In genomic region chr1:213692236-213692831, GRCh38 we compare ENCODE assay signal across 19 cellular contexts.
"Had no signal": no experiment of that assay in that cellular context is flagged by ENCODE, and none has a peak within 500 bp of the region (broad histone marks: within the 10 kb centered on the region; RNA-seq: fewer than 3 reads in every experiment).

No MANE protein-coding gene starts in this region.

- H3K36me3 Mint-ChIP-seq: naive B cell; stimulated activated naive B cell treated with anti-CD40 and anti-IgM and Interleukin-4, amounts not matched to agents 10 μg/mL and 1 μg/mL and 100 μg/mL, for 72 hours had no signal

- H3K27me3 ChIP-seq: dorsolateral prefrontal cortex, right atrium auricular region, tibial nerve, upper lobe of right lung, uterus had no signal

- H3K27ac ChIP-seq: dorsolateral prefrontal cortex, left ventricle myocardium inferior, lower lobe of right lung, prostate gland, right atrium auricular region, skin epidermis, thoracic aorta, tibial nerve, upper lobe of right lung, uterus had no signal

- H3K27ac Mint-ChIP-seq: naive B cell; nephron; stimulated activated naive B cell treated with anti-CD40 and anti-IgM and Interleukin-4, amounts not matched to agents 10 μg/mL and 1 μg/mL and 100 μg/mL, for 72 hours; stimulated activated naive CD8-positive, alpha-beta T cell treated with anti-CD3 and anti-CD28 coated beads, Interleukin-15, Interleukin-2, amounts not matched to agents 100 ng/mL and 50 ng/mL, for 24 hours had no signal

- H3K4me1 Mint-ChIP-seq: naive B cell; nephron; stimulated activated naive B cell treated with anti-CD40 and anti-IgM and Interleukin-4, amounts not matched to agents 10 μg/mL and 1 μg/mL and 100 μg/mL, for 72 hours had no signal

- H3K4me1 ChIP-seq: left ventricle myocardium inferior, lower lobe of right lung, prostate gland, right atrium auricular region, tibial nerve, upper lobe of right lung, uterus had no signal

- H3K9me3 Mint-ChIP-seq: nephron; stimulated activated naive CD8-positive, alpha-beta T cell treated with anti-CD3 and anti-CD28 coated beads, Interleukin-15, Interleukin-2, amounts not matched to agents 100 ng/mL and 50 ng/mL, for 24 hours had no signal

- H3K4me3 Mint-ChIP-seq: naive B cell; nephron; stimulated activated naive B cell treated with anti-CD40 and anti-IgM and Interleukin-4, amounts not matched to agents 10 μg/mL and 1 μg/mL and 100 μg/mL, for 72 hours; stimulated activated naive CD8-positive, alpha-beta T cell treated with anti-CD3 and anti-CD28 coated beads, Interleukin-15, Interleukin-2, amounts not matched to agents 100 ng/mL and 50 ng/mL, for 24 hours had no signal

- DNase-seq: dorsolateral prefrontal cortex; effector CD4-positive, alpha-beta T cell; kidney; left ventricle myocardium inferior; lower lobe of right lung; naive B cell; nucleus accumbens; stimulated activated CD4-positive, alpha-beta T cell treated with anti-CD3 and anti-CD28 coated beads, Interleukin-15, amount 100 ng/mL, for 24 hours; stimulated activated CD4-positive, alpha-beta T cell treated with anti-CD3 and anti-CD28 coated beads, Interleukin-2, amount 100 ng/mL, for 48 hours; stimulated activated naive B cell treated with anti-CD40 and anti-IgM and Interleukin-4, amounts not matched to agents 10 μg/mL and 1 μg/mL and 100 μg/mL, for 72 hours; upper lobe of right lung; uterus had no signal

- H3K4me3 ChIP-seq: dorsolateral prefrontal cortex, left ventricle myocardium inferior, lower lobe of right lung, prostate gland, right atrium auricular region, skin epidermis, thoracic aorta, tibial nerve, upper lobe of right lung, uterus had no signal

- H3K9me3 ChIP-seq: left ventricle myocardium inferior, lower lobe of right lung, prostate gland, right atrium auricular region, thoracic aorta, tibial nerve, upper lobe of right lung, uterus had no signal

- H3K36me3 ChIP-seq: left ventricle myocardium inferior, lower lobe of right lung, prostate gland, right atrium auricular region, thoracic aorta, tibial nerve, upper lobe of right lung, uterus had no signal

- ATAC-seq: lower lobe of right lung; stimulated activated naive B cell treated with anti-CD40 and anti-IgM and Interleukin-4, amounts not matched to agents 10 μg/mL and 1 μg/mL and 100 μg/mL, for 72 hours; upper lobe of right lung had no signal

- H3K27me3 Mint-ChIP-seq: naive B cell; stimulated activated naive B cell treated with anti-CD40 and anti-IgM and Interleukin-4, amounts not matched to agents 10 μg/mL and 1 μg/mL and 100 μg/mL, for 72 hours; stimulated activated naive CD8-positive, alpha-beta T cell treated with anti-CD3 and anti-CD28 coated beads, Interleukin-15, Interleukin-2, amounts not matched to agents 100 ng/mL and 50 ng/mL, for 24 hours had no signal
